1 cellular context compared by ENCODE assay signal in genomic region chr4:26858035-26858918, GRCh38.
TF ChIP-seq lines count a peak whose summit lies in the region.

No MANE protein-coding gene starts in this region.

TF ChIP-seq in HepG2, 621 proteins besides CTCF, POLR2A, EP300 and RAD21 (continued from another document):
- TF ChIP-seq RERE (CRISPR knock-in tag; IDR thresholded peaks at IDR 0.05; ENCODE audit: low read depth) = no peak
- 0 out of 2 replicates have a peak, but pooled peaks have one; percentile 43 for TF ChIP-seq TRAFD1 (CRISPR knock-in tag; IDR thresholded peaks at IDR 0.05; ENCODE audit: borderline replicate concordance)
- TF ChIP-seq, protein P1, sequence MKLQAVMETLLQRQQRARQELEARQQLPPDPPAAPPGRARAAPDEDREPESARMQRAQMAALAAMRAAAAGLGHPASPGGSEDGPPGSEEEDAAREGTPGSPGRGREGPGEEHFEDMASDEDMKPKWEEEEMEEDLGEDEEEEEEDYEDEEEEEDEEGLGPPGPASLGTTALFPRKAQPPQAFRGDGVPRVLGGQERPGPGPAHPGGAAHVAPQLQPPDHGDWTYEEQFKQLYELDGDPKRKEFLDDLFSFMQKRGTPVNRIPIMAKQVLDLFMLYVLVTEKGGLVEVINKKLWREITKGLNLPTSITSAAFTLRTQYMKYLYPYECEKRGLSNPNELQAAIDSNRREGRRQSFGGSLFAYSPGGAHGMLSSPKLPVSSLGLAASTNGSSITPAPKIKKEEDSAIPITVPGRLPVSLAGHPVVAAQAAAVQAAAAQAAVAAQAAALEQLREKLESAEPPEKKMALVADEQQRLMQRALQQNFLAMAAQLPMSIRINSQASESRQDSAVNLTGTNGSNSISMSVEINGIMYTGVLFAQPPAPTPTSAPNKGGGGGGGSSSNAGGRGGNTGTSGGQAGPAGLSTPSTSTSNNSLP (IDR thresholded peaks at IDR 0.05; ENCODE audit: low read depth, low read length) = no peak
- no peak for TF ChIP-seq TAF1 (CRISPR knock-in tag; IDR thresholded peaks at IDR 0.05)
- TF ChIP-seq ZNF546 (CRISPR knock-in tag; conservative IDR thresholded peaks at IDR 0.05) = peak; percentile 57; the same call in 1 of the 2 replicates
- TF ChIP-seq, protein P2, sequence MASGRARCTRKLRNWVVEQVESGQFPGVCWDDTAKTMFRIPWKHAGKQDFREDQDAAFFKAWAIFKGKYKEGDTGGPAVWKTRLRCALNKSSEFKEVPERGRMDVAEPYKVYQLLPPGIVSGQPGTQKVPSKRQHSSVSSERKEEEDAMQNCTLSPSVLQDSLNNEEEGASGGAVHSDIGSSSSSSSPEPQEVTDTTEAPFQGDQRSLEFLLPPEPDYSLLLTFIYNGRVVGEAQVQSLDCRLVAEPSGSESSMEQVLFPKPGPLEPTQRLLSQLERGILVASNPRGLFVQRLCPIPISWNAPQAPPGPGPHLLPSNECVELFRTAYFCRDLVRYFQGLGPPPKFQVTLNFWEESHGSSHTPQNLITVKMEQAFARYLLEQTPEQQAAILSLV (CRISPR knock-in tag; IDR thresholded peaks at IDR 0.05; ENCODE audit: borderline replicate concordance) = 0 out of 2 replicates have a peak, but pooled peaks have one; percentile 18
- TF ChIP-seq RBFOX2 (IDR thresholded peaks at IDR 0.05; ENCODE audit: low read depth, low read length) = 0 out of 2 replicates have a peak, but pooled peaks have one; percentile 19
- TF ChIP-seq RCOR2 (CRISPR knock-in tag; IDR thresholded peaks at IDR 0.05) = no peak
- peak; percentile 29 for TF ChIP-seq HNRNPK (IDR thresholded peaks at IDR 0.05; ENCODE audit: low read depth, low read length, poor library complexity, severe bottlenecking)
- TF ChIP-seq ZNF234 (CRISPR knock-in tag; conservative IDR thresholded peaks at IDR 0.05) = no peak
- TF ChIP-seq, protein P3, sequence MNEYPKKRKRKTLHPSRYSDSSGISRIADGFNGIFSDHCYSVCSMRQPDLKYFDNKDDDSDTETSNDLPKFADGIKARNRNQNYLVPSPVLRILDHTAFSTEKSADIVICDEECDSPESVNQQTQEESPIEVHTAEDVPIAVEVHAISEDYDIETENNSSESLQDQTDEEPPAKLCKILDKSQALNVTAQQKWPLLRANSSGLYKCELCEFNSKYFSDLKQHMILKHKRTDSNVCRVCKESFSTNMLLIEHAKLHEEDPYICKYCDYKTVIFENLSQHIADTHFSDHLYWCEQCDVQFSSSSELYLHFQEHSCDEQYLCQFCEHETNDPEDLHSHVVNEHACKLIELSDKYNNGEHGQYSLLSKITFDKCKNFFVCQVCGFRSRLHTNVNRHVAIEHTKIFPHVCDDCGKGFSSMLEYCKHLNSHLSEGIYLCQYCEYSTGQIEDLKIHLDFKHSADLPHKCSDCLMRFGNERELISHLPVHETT (CRISPR knock-in tag; conservative IDR thresholded peaks at IDR 0.05) = 0 out of 2 replicates have a peak, but pooled peaks have one; percentile 2
- no peak for TF ChIP-seq PHF20 (CRISPR knock-in tag; IDR thresholded peaks at IDR 0.05)
- TF ChIP-seq ZNF501 (CRISPR knock-in tag; IDR thresholded peaks at IDR 0.05) = peak; percentile 36
- TF ChIP-seq ZNF33B (CRISPR knock-in tag; IDR thresholded peaks at IDR 0.05) = 0 out of 2 replicates have a peak, but pooled peaks have one; percentile 53
- no peak for TF ChIP-seq EED (CRISPR knock-in tag; IDR thresholded peaks at IDR 0.05)
- TF ChIP-seq, protein P4, sequence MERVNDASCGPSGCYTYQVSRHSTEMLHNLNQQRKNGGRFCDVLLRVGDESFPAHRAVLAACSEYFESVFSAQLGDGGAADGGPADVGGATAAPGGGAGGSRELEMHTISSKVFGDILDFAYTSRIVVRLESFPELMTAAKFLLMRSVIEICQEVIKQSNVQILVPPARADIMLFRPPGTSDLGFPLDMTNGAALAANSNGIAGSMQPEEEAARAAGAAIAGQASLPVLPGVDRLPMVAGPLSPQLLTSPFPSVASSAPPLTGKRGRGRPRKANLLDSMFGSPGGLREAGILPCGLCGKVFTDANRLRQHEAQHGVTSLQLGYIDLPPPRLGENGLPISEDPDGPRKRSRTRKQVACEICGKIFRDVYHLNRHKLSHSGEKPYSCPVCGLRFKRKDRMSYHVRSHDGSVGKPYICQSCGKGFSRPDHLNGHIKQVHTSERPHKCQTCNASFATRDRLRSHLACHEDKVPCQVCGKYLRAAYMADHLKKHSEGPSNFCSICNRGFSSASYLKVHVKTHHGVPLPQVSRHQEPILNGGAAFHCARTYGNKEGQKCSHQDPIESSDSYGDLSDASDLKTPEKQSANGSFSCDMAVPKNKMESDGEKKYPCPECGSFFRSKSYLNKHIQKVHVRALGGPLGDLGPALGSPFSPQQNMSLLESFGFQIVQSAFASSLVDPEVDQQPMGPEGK (CRISPR knock-in tag; IDR thresholded peaks at IDR 0.05) = 0 out of 2 replicates have a peak, but pooled peaks have one; percentile 4
- no peak for TF ChIP-seq TRIM22 (IDR thresholded peaks at IDR 0.05)
- TF ChIP-seq ZNF572 (CRISPR knock-in tag; IDR thresholded peaks at IDR 0.05) = 0 out of 2 replicates have a peak, but pooled peaks have one; percentile 8
- no peak for TF ChIP-seq ZSCAN29 (CRISPR knock-in tag; conservative IDR thresholded peaks at IDR 0.05)
- peak; percentile 29; the same call in 1 of the 2 replicates for TF ChIP-seq SAP130 (CRISPR knock-in tag; IDR thresholded peaks at IDR 0.05; ENCODE audit: low read depth)
- no peak for TF ChIP-seq FOXA3 (CRISPR knock-in tag; IDR thresholded peaks at IDR 0.05)
- TF ChIP-seq CCDC6 (CRISPR knock-in tag; IDR thresholded peaks at IDR 0.05) = no peak
- 0 out of 2 replicates have a peak, but pooled peaks have one; percentile 22 for TF ChIP-seq MEF2D (CRISPR knock-in tag; IDR thresholded peaks at IDR 0.05)
- TF ChIP-seq ZHX1 (CRISPR knock-in tag; IDR thresholded peaks at IDR 0.05; ENCODE audit: low read depth) = 0 out of 2 replicates have a peak, but pooled peaks have one; percentile 9
- TF ChIP-seq, protein P5, sequence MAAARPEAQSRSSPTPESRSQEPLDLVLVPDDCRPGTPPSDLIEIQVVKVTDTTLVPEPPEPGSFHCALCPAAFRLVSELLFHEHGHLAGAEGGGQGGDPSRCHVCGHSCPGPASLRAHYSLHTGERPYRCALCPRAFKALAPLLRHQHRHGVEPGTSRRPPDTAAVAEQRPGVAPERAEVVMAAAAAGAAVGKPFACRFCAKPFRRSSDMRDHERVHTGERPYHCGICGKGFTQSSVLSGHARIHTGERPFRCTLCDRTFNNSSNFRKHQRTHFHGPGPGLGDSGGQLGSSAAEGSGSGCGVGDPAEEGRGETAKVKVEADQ (CRISPR knock-in tag; IDR thresholded peaks at IDR 0.05; ENCODE audit: borderline replicate concordance) = no peak
TF ChIP-seq in HepG2: peak in this region for 15.
